8 cellular contexts compared by ENCODE assay signal in genomic region chr7:44748042-44748947, GRCh38. TPM values are rescaled to one million over a fixed set of nuclear protein-coding genes. Genes with fewer than 3 reads are reported as not detected.
DNase-seq lines count a peak whose midpoint lies in the region; FAIRE-seq and TF ChIP-seq lines count a peak whose summit lies in the region.

A gene with protein sequence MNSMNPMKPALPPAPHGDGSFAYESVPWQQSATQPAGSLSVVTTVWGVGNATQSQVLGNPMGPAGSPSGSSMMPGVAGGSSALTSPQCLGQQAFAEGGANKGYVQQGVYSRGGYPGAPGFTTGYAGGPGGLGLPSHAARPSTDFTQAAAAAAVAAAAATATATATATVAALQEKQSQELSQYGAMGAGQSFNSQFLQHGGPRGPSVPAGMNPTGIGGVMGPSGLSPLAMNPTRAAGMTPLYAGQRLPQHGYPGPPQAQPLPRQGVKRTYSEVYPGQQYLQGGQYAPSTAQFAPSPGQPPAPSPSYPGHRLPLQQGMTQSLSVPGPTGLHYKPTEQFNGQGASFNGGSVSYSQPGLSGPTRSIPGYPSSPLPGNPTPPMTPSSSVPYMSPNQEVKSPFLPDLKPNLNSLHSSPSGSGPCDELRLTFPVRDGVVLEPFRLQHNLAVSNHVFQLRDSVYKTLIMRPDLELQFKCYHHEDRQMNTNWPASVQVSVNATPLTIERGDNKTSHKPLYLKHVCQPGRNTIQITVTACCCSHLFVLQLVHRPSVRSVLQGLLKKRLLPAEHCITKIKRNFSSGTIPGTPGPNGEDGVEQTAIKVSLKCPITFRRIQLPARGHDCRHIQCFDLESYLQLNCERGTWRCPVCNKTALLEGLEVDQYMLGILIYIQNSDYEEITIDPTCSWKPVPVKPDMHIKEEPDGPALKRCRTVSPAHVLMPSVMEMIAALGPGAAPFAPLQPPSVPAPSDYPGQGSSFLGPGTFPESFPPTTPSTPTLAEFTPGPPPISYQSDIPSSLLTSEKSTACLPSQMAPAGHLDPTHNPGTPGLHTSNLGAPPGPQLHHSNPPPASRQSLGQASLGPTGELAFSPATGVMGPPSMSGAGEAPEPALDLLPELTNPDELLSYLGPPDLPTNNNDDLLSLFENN (plus strand): TSS chr7:44748847. CDS start chr7:44756250, 7,403 bp downstream.

- H4K8ac ChIP-seq in neuronal stem cell (ENCODE audit: low read depth, low read length) = no peak within 1 kb of the TSS

- H3K4me1 Mint-ChIP-seq in activated naive CD4-positive, alpha-beta T cell treated with anti-CD3 and anti-CD28 coated beads for 36 hours (ENCODE audit: low read depth) = peaks cover 39% of the 10 kb centered on the region

- intact Hi-C loops in activated naive CD4-positive, alpha-beta T cell treated with anti-CD3 and anti-CD28 coated beads for 36 hours (cut with micrococcal nuclease) = loop anchor here (1.0 kb wide), 9 partner anchors 13 to 251 kb away; partner anchors contain the start of genes H2AZ2, MYO1G, OGDH and PPIA

- DNase-seq in GF-D8 (lab: John Stamatoyannopoulos, UW) (peak; percentile 69), NAMALWA (ENCODE audit: low spot score) (peak; percentile 95), SK-N-MC (ENCODE audit: low read depth, low spot score) (peak; percentile 47), frontal cortex (ENCODE audit: low spot score in 2 of 2) (peak; percentile 99), neuronal stem cell (ENCODE audit: low spot score) (peak; percentile 89)
- peak; percentile 92 for DNase-seq in activated naive CD4-positive, alpha-beta T cell treated with anti-CD3 and anti-CD28 coated beads for 36 hours

- H3K9me3 ChIP-seq in HEK293 (ENCODE audit: control insufficient read depth, insufficient read depth, low read depth, low read length) = no peaks in the 10 kb centered on the region
- no peaks in the 10 kb centered on the region for H3K9me3 ChIP-seq in SK-N-MC (ENCODE audit: low read depth, low read length)
- H3K9me3 ChIP-seq in neuronal stem cell (replicated peaks in 1 of 2; ENCODE audit: control insufficient read depth in 2 of 2, insufficient read depth in 1 of 2, low read depth in 1 of 2, low read length in 2 of 2) = no peaks in the 10 kb centered on the region
- H3K9me3 ChIP-seq in subcutaneous abdominal adipose tissue (ENCODE audit: control insufficient read depth in 5 of 5, low read length in 5 of 5) = no peaks in the 10 kb centered on the region

- peak within 1 kb of the TSS; percentile 19 for H2BK15ac ChIP-seq in neuronal stem cell (ENCODE audit: low read length)

- CTCF ChIA-PET in HEK293 (lab: Yijun Ruan, JAX) = interaction anchor here (0.7 to 1.2 kb wide), 2 partner anchors 174 kb away, joined by 3 read pairs; no protein-coding TSS in a partner anchor
- CTCF ChIA-PET in activated naive CD4-positive, alpha-beta T cell treated with anti-CD3 and anti-CD28 coated beads for 36 hours (lab: Charles Lee) = no interaction called here

- peak within 1 kb of the TSS; percentile 28 for H3K4ac ChIP-seq in neuronal stem cell (ENCODE audit: low read length)

- H3K27me3 ChIP-seq in neuronal stem cell (ENCODE audit: control insufficient read depth in 3 of 3, insufficient read depth in 3 of 3, low read depth in 1 of 3, low read length in 3 of 3) = no peaks in the 10 kb centered on the region
- no peaks in the 10 kb centered on the region for H3K27me3 ChIP-seq in subcutaneous abdominal adipose tissue (ENCODE audit: control insufficient read depth in 5 of 5, insufficient read depth in 4 of 5, low read length in 5 of 5)

- H2BK120ac ChIP-seq in neuronal stem cell (ENCODE audit: low read depth, low read length) = no peak within 1 kb of the TSS

- no peak within 1 kb of the TSS for H2BK5ac ChIP-seq in neuronal stem cell (ENCODE audit: low read length)

- peak within 1 kb of the TSS; percentile 74 for H3K23ac ChIP-seq in neuronal stem cell (ENCODE audit: low read depth, low read length, poor library complexity)

- H3K36me3 ChIP-seq in HEK293 (ENCODE audit: control insufficient read depth in 2 of 2, insufficient read depth in 1 of 2, low read length in 2 of 2) (peaks cover 0 to 15% of the 10 kb centered on the region in 2 experiments; a peak in 2 of 3 replicates), SK-N-MC (ENCODE audit: insufficient read depth, low read length) (peaks cover 14% of the 10 kb centered on the region), neuronal stem cell (replicated peaks in 1 of 2; ENCODE audit: control insufficient read depth in 2 of 2, insufficient read depth in 2 of 2, low read length in 2 of 2) (peaks cover 2 to 20% of the 10 kb centered on the region in 2 donors), subcutaneous abdominal adipose tissue (ENCODE audit: control insufficient read depth in 5 of 5, insufficient read depth in 5 of 5, low read length in 5 of 5) (peaks cover 0 to 6% (median 0%) of the 10 kb centered on the region in 5 donors)

- peak within 1 kb of the TSS; percentile 88 for H3K27ac Mint-ChIP-seq in activated naive CD4-positive, alpha-beta T cell treated with anti-CD3 and anti-CD28 coated beads for 36 hours

- H3K27ac ChIP-seq in HEK293 (ENCODE audit: extremely low read depth, low read depth, low read length) (peak within 1 kb of the TSS; percentile 71), SK-N-MC (peak within 1 kb of the TSS; percentile 95), neuronal stem cell (replicated peaks; ENCODE audit: low read length) (peak within 1 kb of the TSS; percentile 92), subcutaneous abdominal adipose tissue (ENCODE audit: low read depth, low read length) (peak within 1 kb of the TSS; percentile 83)

- H3K36me3 Mint-ChIP-seq in activated naive CD4-positive, alpha-beta T cell treated with anti-CD3 and anti-CD28 coated beads for 36 hours (ENCODE audit: low read depth) = peaks cover 9% of the 10 kb centered on the region

- peak within 1 kb of the TSS; percentile 80 for H3K9ac ChIP-seq in SK-N-MC (ENCODE audit: insufficient read length)
- H3K9ac ChIP-seq in neuronal stem cell (ENCODE audit: low read depth, low read length, poor library complexity) = peak within 1 kb of the TSS; percentile 94
- peak within 1 kb of the TSS; percentile 48 to 87 (median 77) for H3K9ac ChIP-seq in subcutaneous abdominal adipose tissue (ENCODE audit: low read length in 5 of 5)

- H3K4me3 ChIP-seq in HEK293 (ENCODE audit: low read depth, low read length) (peak within 1 kb of the TSS; percentile 92), SK-N-MC (peak within 1 kb of the TSS; percentile 91), neuronal stem cell (ENCODE audit: low read length in 2 of 2) (peak within 1 kb of the TSS; percentile 93 to 98), subcutaneous abdominal adipose tissue (ENCODE audit: low read depth in 1 of 5, low read length in 5 of 5) (peak within 1 kb of the TSS; percentile 76 to 95 (median 88))

- no CpG with 5 or more reads among the region's 92 CpGs for WGBS in neuronal stem cell (ENCODE audit: extremely low coverage in 2 of 2, insufficient read length in 2 of 2, insufficient replicate concordance in 1 of 2), 2 donors

- peak within 1 kb of the TSS; percentile 98 for H3K18ac ChIP-seq in neuronal stem cell (ENCODE audit: low read length)

- H3K9me3 Mint-ChIP-seq in activated naive CD4-positive, alpha-beta T cell treated with anti-CD3 and anti-CD28 coated beads for 36 hours = no peaks in the 10 kb centered on the region

- no peaks in the 10 kb centered on the region; the same call in 1 of the 2 replicates for H3K4me1 ChIP-seq in HEK293 (ENCODE audit: control insufficient read depth, insufficient read depth, low read length)
- H3K4me1 ChIP-seq in neuronal stem cell (ENCODE audit: control insufficient read depth in 2 of 2, insufficient read depth in 1 of 2, low read depth in 1 of 2, low read length in 2 of 2) = peaks cover 12 to 18% of the 10 kb centered on the region in 2 donors
- peaks cover 8 to 33% (median 29%) of the 10 kb centered on the region in 5 donors for H3K4me1 ChIP-seq in subcutaneous abdominal adipose tissue (ENCODE audit: control insufficient read depth in 5 of 5, insufficient read depth in 5 of 5, low read length in 5 of 5)

- H3K4me2 ChIP-seq in neuronal stem cell (ENCODE audit: insufficient read depth, low read length, poor library complexity, severe bottlenecking) = peak within 1 kb of the TSS; percentile 86

- POLR2A ChIA-PET in HEK293 (lab: Yijun Ruan, JAX) = interaction anchor here (0.5 to 2.6 kb wide), 6 partner anchors 30 to 174 kb away, joined by 3 to 12 read pairs (median 5); partner anchors contain the start of genes DDX56 and OGDH

- no peak for TF ChIP-seq CTCF in HEK293 (tag by site-specific recombination; IDR thresholded peaks at IDR 0.05)

- H2BK12ac ChIP-seq in neuronal stem cell (ENCODE audit: low read length) = no peak within 1 kb of the TSS

- H3K79me1 ChIP-seq in neuronal stem cell (ENCODE audit: low read depth, low read length) = peaks cover 10% of the 10 kb centered on the region

- H3K14ac ChIP-seq in neuronal stem cell (ENCODE audit: low read length) = peak within 1 kb of the TSS; percentile 82

- no peak within 1 kb of the TSS for H4K91ac ChIP-seq in neuronal stem cell (ENCODE audit: low read depth, low read length, poor library complexity)

- H3K27me3 Mint-ChIP-seq in activated naive CD4-positive, alpha-beta T cell treated with anti-CD3 and anti-CD28 coated beads for 36 hours (ENCODE audit: low read depth) = no peaks in the 10 kb centered on the region

- FAIRE-seq in frontal cortex (lab: Jason Lieb, UNC) = no peak

- peak within 1 kb of the TSS; percentile 82 for H3K4me3 Mint-ChIP-seq in activated naive CD4-positive, alpha-beta T cell treated with anti-CD3 and anti-CD28 coated beads for 36 hours

- H2AK5ac ChIP-seq in neuronal stem cell (ENCODE audit: low read depth, low read length) = peak within 1 kb of the TSS; percentile 88

- peak within 1 kb of the TSS; percentile 97 for H2AFZ ChIP-seq in neuronal stem cell (ENCODE audit: low read length)

TF ChIP-seq in HEK293, 187 proteins besides CTCF, POLR2A, EP300 and RAD21 (continues in another document):
- TF ChIP-seq ZNF2 (tag by site-specific recombination; IDR thresholded peaks at IDR 0.05) = 0 out of 2 replicates have a peak, but pooled peaks have one; percentile 8
- TF ChIP-seq ZNF18 (tag by site-specific recombination; IDR thresholded peaks at IDR 0.05) = no peak
- 0 out of 2 replicates have a peak, but pooled peaks have one; percentile 22 for TF ChIP-seq ZNF768 (tag by site-specific recombination; IDR thresholded peaks at IDR 0.05)

RNA-seq across cellular contexts. Expression of the gene that starts here (rescaled TPM):
- total RNA-seq in activated naive CD4-positive, alpha-beta T cell treated with anti-CD3 and anti-CD28 coated beads for 36 hours = 10 to 100 TPM; 83.1 to 86.5 TPM
- total RNA-seq in frontal cortex = 9.8 TPM
- polyA plus RNA-seq in neuronal stem cell (2013, experiment 1 of 2) = 39.9 TPM
- 38.5 TPM for polyA plus RNA-seq in neuronal stem cell (2013, experiment 2 of 2)

Comparison
In these comparisons a context has a peak if more than half of its experiments do, and no peak if none do; other contexts are left out.
1. Peak in every context shown above with its lines: DNase-seq, H3K4me3 ChIP-seq and H3K27ac ChIP-seq.
2. DNase-seq: peak in every context shown above with its lines; median percentile 99 in frontal cortex; 95 in NAMALWA; 92 in activated naive CD4-positive, alpha-beta T cell treated with anti-CD3 and anti-CD28 coated beads for 36 hours; 89 in neuronal stem cell; 69 in GF-D8; 47 in SK-N-MC.